8 cellular contexts compared by ENCODE assay signal in genomic region chr15:68789921-68790575, GRCh38. TPM values are rescaled to one million over a fixed set of nuclear protein-coding genes. Genes with fewer than 3 reads are reported as not detected.
DNase-seq lines count a peak whose midpoint lies in the region; ATAC-seq and TF ChIP-seq lines count a peak whose summit lies in the region.

No MANE protein-coding gene starts in this region.

- POLR2A ChIA-PET in naive thymus-derived CD8-positive, alpha-beta T cell (lab: Charles Lee), result interaction anchor here (0.6 to 2.4 kb wide), 2 partner anchors 9 to 28 kb away, joined by 4 to 19 read pairs; no protein-coding TSS in a partner anchor

- peaks cover 64% of the 10 kb centered on the region for H3K36me3 ChIP-seq in BE2C

- no peak for ATAC-seq in effector memory CD8-positive, alpha-beta T cell (replicated peaks)
- ATAC-seq in naive thymus-derived CD8-positive, alpha-beta T cell, result no peak
- ATAC-seq in HG03108 (IDR thresholded peaks at IDR 0.05; ENCODE audit: unreplicated experiment) (no peak), HG03469 (IDR thresholded peaks at IDR 0.05; ENCODE audit: unreplicated experiment) (no peak), HG03025 (IDR thresholded peaks at IDR 0.05; ENCODE audit: low FRiP score, unreplicated experiment) (no peak), GM21526 (IDR thresholded peaks at IDR 0.05; ENCODE audit: low FRiP score, unreplicated experiment) (no peak)

- no peak overlapping the region for H3K4me3 ChIP-seq in BE2C (ENCODE audit: low read depth, low read length)

- H3K27ac Mint-ChIP-seq in IgD-negative memory B cell, result peak overlapping the region in 2 of 3 donors; percentile 37 to 90
- peak overlapping the region; percentile 97 for H3K27ac Mint-ChIP-seq in effector memory CD8-positive, alpha-beta T cell
- H3K27ac Mint-ChIP-seq in naive thymus-derived CD8-positive, alpha-beta T cell, result peak overlapping the region in 6 of 10 donors; percentile 8 to 100 (median 83)

- DNase-seq in BE2C, result peak; percentile 54
- no peak for DNase-seq in effector memory CD8-positive, alpha-beta T cell
- no peak for DNase-seq in naive thymus-derived CD8-positive, alpha-beta T cell

- no peaks in the 10 kb centered on the region for H3K27me3 ChIP-seq in BE2C

- no peaks in the 10 kb centered on the region for H3K9me3 Mint-ChIP-seq in IgD-negative memory B cell
- H3K9me3 Mint-ChIP-seq in effector memory CD8-positive, alpha-beta T cell, result no peaks in the 10 kb centered on the region
- H3K9me3 Mint-ChIP-seq in naive thymus-derived CD8-positive, alpha-beta T cell, result no peaks in the 10 kb centered on the region

- H3K4me3 Mint-ChIP-seq in IgD-negative memory B cell, result no peak overlapping the region
- no peak overlapping the region for H3K4me3 Mint-ChIP-seq in effector memory CD8-positive, alpha-beta T cell
- peak overlapping the region in 2 of 10 donors; percentile 16 to 26 for H3K4me3 Mint-ChIP-seq in naive thymus-derived CD8-positive, alpha-beta T cell

- peaks cover 28 to 41% (median 39%) of the 10 kb centered on the region in 3 donors for H3K4me1 Mint-ChIP-seq in IgD-negative memory B cell
- H3K4me1 Mint-ChIP-seq in effector memory CD8-positive, alpha-beta T cell (ENCODE audit: low read depth in 2 of 2), result peaks cover 50 to 51% of the 10 kb centered on the region in 2 donors
- peaks cover 42 to 83% (median 80%) of the 10 kb centered on the region in 4 donors for H3K4me1 Mint-ChIP-seq in naive thymus-derived CD8-positive, alpha-beta T cell

- no peaks in the 10 kb centered on the region for H3K27me3 Mint-ChIP-seq in IgD-negative memory B cell
- no peaks in the 10 kb centered on the region for H3K27me3 Mint-ChIP-seq in effector memory CD8-positive, alpha-beta T cell
- no peaks in the 10 kb centered on the region for H3K27me3 Mint-ChIP-seq in naive thymus-derived CD8-positive, alpha-beta T cell

- peaks cover 18% of the 10 kb centered on the region for H3K4me1 ChIP-seq in BE2C

- H3K9me3 ChIP-seq in BE2C, result no peaks in the 10 kb centered on the region

- TF ChIP-seq CTCF in BE2C (IDR thresholded peaks at IDR 0.05; ENCODE audit: low read depth, low read length), result no peak

- H3K36me3 Mint-ChIP-seq in IgD-negative memory B cell, result peaks cover 2% of the 10 kb centered on the region
- peaks cover 34% of the 10 kb centered on the region for H3K36me3 Mint-ChIP-seq in effector memory CD8-positive, alpha-beta T cell (ENCODE audit: insufficient read depth)
- peaks cover 0 to 33% (median 3%) of the 10 kb centered on the region in 3 donors for H3K36me3 Mint-ChIP-seq in naive thymus-derived CD8-positive, alpha-beta T cell

RNA-seq across cellular contexts. Expression of gene ANP32A, which starts 30.6 kb away (rescaled TPM):
- 347 TPM for polyA plus RNA-seq in BE2C (2012; ENCODE audit: insufficient read depth, insufficient read length, low read depth)
- 110 TPM for polyA plus RNA-seq in IgD-negative memory B cell
- total RNA-seq in naive thymus-derived CD8-positive, alpha-beta T cell, result 100 to 1,000 TPM; 129 to 131 TPM
- 10 to 100 TPM; 81.3 to 88.1 (median 84.3) TPM for polyA plus RNA-seq in naive thymus-derived CD8-positive, alpha-beta T cell
